29 cellular contexts compared by ENCODE assay signal in the genomic region with DNA sequence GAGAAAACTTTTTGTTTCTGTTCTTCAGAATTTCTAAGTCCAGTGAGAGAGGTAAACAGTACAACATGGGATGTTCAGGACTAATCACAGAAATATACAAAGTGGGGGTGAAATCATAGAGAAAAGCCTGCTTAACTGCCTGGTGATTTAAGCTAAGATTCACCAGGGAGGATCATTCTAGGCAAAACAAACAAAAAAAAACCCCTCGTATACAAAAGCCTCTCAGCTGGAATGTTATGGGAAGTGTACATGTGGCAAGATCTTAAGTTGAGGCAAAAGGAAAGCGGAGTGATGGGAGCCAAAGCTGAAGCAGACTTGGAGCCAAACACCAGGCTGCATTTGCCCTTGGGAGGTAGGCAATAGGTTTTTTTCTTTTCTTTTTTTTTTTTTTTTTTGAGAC. TPM values are rescaled to one million over a fixed set of nuclear protein-coding genes. Genes with fewer than 3 reads are reported as not detected.
"Had no signal": no experiment of that assay in that cellular context is flagged by ENCODE, and none has a peak within 500 bp of the region (broad histone marks: within the 10 kb centered on the region; RNA-seq: fewer than 3 reads in every experiment).

No MANE protein-coding gene starts in this region.

- H3K4me1 Mint-ChIP-seq: naive thymus-derived CD4-positive, alpha-beta T cell; stimulated activated naive CD8-positive, alpha-beta T cell treated with anti-CD3 and anti-CD28 coated beads, Interleukin-15, amount 100 ng/mL, for 72 hours had no signal

- H3K27ac Mint-ChIP-seq: naive thymus-derived CD4-positive, alpha-beta T cell; nephron progenitor cell; stimulated activated naive CD8-positive, alpha-beta T cell treated with anti-CD3 and anti-CD28 coated beads, Interleukin-15, amount 100 ng/mL, for 72 hours had no signal

- H3K4me3 ChIP-seq: dorsolateral prefrontal cortex, gastroesophageal sphincter, heart left ventricle, hepatocyte, ovary, right lobe of liver, suprapubic skin, vagina had no signal

- H3K27ac ChIP-seq: epithelial cell of prostate, foreskin keratinocyte, gastroesophageal sphincter, hepatocyte, ovary, right lobe of liver, suprapubic skin, vagina had no signal

- H3K36me3 ChIP-seq: gastroesophageal sphincter, heart left ventricle, ovary, right lobe of liver, suprapubic skin, vagina had no signal

- H3K79me2 ChIP-seq: hepatocyte had no signal

- H3K36me3 Mint-ChIP-seq: naive thymus-derived CD4-positive, alpha-beta T cell had no signal

- H3K27me3 ChIP-seq: dorsolateral prefrontal cortex, foreskin keratinocyte, gastroesophageal sphincter, heart left ventricle, hepatocyte, ovary, right lobe of liver, suprapubic skin, vagina had no signal

- DNase-seq: dorsolateral prefrontal cortex; effector CD4-positive, alpha-beta T cell; foreskin keratinocyte; heart left ventricle; kidney; mesendoderm; midbrain; naive thymus-derived CD4-positive, alpha-beta T cell; nephron progenitor cell; nucleus accumbens; ovary; posterior cingulate gyrus; retina; right lobe of liver; small intestine; stimulated activated CD4-positive, alpha-beta T cell treated with anti-CD3 and anti-CD28 coated beads, Interleukin-12 subunit alpha, Interleukin-12 subunit beta, amount 100 ng/mL, for 4 hours; stimulated activated CD4-positive, alpha-beta T cell treated with anti-CD3 and anti-CD28 coated beads, Interleukin-1b, Interleukin-23, amount 100 ng/mL, for 48 hours; stimulated activated CD4-positive, alpha-beta T cell treated with anti-CD3 and anti-CD28 coated beads, Interleukin-4, amount 100 ng/mL, for 1 hour; stimulated activated CD8-positive, alpha-beta memory T cell treated with anti-CD3 and anti-CD28 coated beads, Interleukin-4, amount 100 ng/mL, for 48 hours; stimulated activated naive CD4-positive, alpha-beta T cell; stimulated activated naive CD8-positive, alpha-beta T cell treated with anti-CD3 and anti-CD28 coated beads, Interleukin-15, amount 100 ng/mL, for 72 hours; trophoblast cell had no signal

- H3K9me3 ChIP-seq: gastroesophageal sphincter, heart left ventricle, ovary, right lobe of liver, suprapubic skin, vagina had no signal

- ATAC-seq: esophagus mucosa; foreskin keratinocyte; gastroesophageal sphincter; heart left ventricle; left lobe of liver; naive thymus-derived CD4-positive, alpha-beta T cell; right lobe of liver; stimulated activated naive CD8-positive, alpha-beta T cell treated with anti-CD3 and anti-CD28 coated beads, Interleukin-15, amount 100 ng/mL, for 72 hours had no signal

- H3K4me3 Mint-ChIP-seq: naive thymus-derived CD4-positive, alpha-beta T cell; nephron progenitor cell; stimulated activated naive CD8-positive, alpha-beta T cell treated with anti-CD3 and anti-CD28 coated beads, Interleukin-15, amount 100 ng/mL, for 72 hours had no signal

- H3K9me3 Mint-ChIP-seq: nephron progenitor cell; stimulated activated naive CD8-positive, alpha-beta T cell treated with anti-CD3 and anti-CD28 coated beads, Interleukin-15, amount 100 ng/mL, for 72 hours had no signal

- H3K4me1 ChIP-seq: foreskin keratinocyte, gastroesophageal sphincter, right lobe of liver, suprapubic skin, vagina had no signal

- H2AFZ ChIP-seq: hepatocyte had no signal

- H3K4me2 ChIP-seq: hepatocyte had no signal

RNA-seq across cellular contexts. Expression of a gene that starts 40.0 kb away (rescaled TPM):
- total RNA-seq: naive thymus-derived CD4-positive, alpha-beta T cell had no signal
- polyA plus RNA-seq: naive thymus-derived CD4-positive, alpha-beta T cell had no signal
